Comparison of ENCODE assay signal across 9 cellular contexts in the genomic region with DNA sequence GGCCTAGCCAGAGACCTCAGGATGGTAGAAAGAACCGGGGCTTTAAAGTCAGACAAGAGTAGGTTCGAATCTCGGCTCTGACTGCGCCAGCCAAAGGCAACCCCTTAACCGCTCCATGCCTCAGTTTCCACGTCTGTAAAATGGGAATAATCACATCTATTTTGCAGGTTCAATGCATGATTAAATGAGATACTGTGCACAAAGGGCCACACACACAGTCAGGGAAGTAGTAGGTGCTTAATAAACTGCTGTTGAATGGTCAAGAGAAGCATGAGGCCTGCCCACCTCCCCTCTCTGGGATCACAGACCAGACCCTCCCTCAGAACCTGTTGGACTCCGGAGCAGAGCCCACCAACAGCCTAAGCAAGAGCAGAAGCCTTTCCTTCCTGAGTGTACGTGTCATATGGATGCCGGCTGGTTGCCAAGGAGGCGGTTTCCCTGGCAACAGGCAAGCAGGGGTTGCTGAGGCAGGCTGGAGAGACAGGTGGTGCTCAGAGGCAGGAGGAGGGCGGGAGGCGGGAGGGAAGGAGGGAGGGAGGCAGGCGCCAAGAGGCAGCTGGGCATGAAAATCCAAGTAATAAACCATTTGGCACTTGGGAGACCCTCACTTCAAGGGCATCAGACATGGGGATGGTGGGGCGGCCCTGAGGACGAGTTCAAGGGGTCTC.
DNase-seq lines count a peak whose midpoint lies in the region; ATAC-seq lines count a peak whose summit lies in the region.
"Had no signal": no experiment of that assay in that cellular context is flagged by ENCODE, and none has a peak within 500 bp of the region (broad histone marks: within the 10 kb centered on the region; RNA-seq: fewer than 3 reads in every experiment).

No MANE protein-coding gene starts in this region.

- ATAC-seq in GM19397 (IDR thresholded peaks at IDR 0.05; ENCODE audit: unreplicated experiment), result no peak
- ATAC-seq in HG03565 (IDR thresholded peaks at IDR 0.05; ENCODE audit: unreplicated experiment), result no peak
- ATAC-seq in HG03378 (IDR thresholded peaks at IDR 0.05; ENCODE audit: unreplicated experiment), result no peak
- ATAC-seq: stimulated activated naive CD8-positive, alpha-beta T cell treated with anti-CD3 and anti-CD28 coated beads, Interleukin-15, amount 100 ng/mL, for 72 hours had no signal

- DNase-seq in HPDE6-E6E7 (ENCODE audit: extremely low spot score) (peak; percentile 33), NCI-H2171 (lab: John Stamatoyannopoulos, UW) (peak; percentile 99), astrocyte of the hippocampus (ENCODE audit: low read depth, low spot score) (peak; percentile 56), nucleus accumbens (lab: John Stamatoyannopoulos, UW) (peak in 45 of 56 donors; percentile 11 to 93 (median 67))
- DNase-seq: activated T-cell treated with anti-CD3 and anti-CD28 coated beads, Interleukin-2, amount 50 U/mL, for 24 hours; stimulated activated naive CD8-positive, alpha-beta T cell treated with anti-CD3 and anti-CD28 coated beads, Interleukin-15, amount 100 ng/mL, for 72 hours had no signal

Comparison
In these comparisons a context has a peak if more than half of its experiments do, and no peak if none do; other contexts are left out.
1. DNase-seq: peak in every context shown above with its lines; median percentile 99 in NCI-H2171; 67 in nucleus accumbens; 56 in astrocyte of the hippocampus; 33 in HPDE6-E6E7.